8 cellular contexts compared by ENCODE assay signal in genomic region chr7:1950623-1951523, GRCh38.
DNase-seq lines count a peak whose midpoint lies in the region; ATAC-seq and TF ChIP-seq lines count a peak whose summit lies in the region.

No MANE protein-coding gene starts in this region.

- TF ChIP-seq EP300 in gastroesophageal sphincter (IDR thresholded peaks at IDR 0.05): no peak

- H3K27ac ChIP-seq in SJCRH30: peak overlapping the region; percentile 20; the same call in 1 of the 2 replicates
- H3K27ac ChIP-seq in gastroesophageal sphincter: no peak overlapping the region

- TF ChIP-seq POLR2A in gastroesophageal sphincter (IDR thresholded peaks at IDR 0.05): no peak

- H3K4me3 ChIP-seq in SJCRH30: no peak overlapping the region
- H3K4me3 ChIP-seq in gastroesophageal sphincter: no peak overlapping the region

- H3K4me1 ChIP-seq in SJCRH30 (peaks cover 8% of the 10 kb centered on the region; the same call in 1 of the 2 replicates), gastroesophageal sphincter (peaks cover 0 to 7% (median 0%) of the 10 kb centered on the region in 3 donors)

- H3K9me3 ChIP-seq in SJCRH30 (replicated peaks) (no peaks in the 10 kb centered on the region), gastroesophageal sphincter (no peaks in the 10 kb centered on the region)

- ATAC-seq in gastroesophageal sphincter: peak; percentile 37
- ATAC-seq in GM21529 (IDR thresholded peaks at IDR 0.05; ENCODE audit: unreplicated experiment): no peak
- no peak for ATAC-seq in HG02763 (IDR thresholded peaks at IDR 0.05; ENCODE audit: unreplicated experiment)
- no peak for ATAC-seq in HG03280 (IDR thresholded peaks at IDR 0.05; ENCODE audit: unreplicated experiment)

- 80 to 86% methylated on average over 1 of the region's 28 CpGs for WGBS in gastroesophageal sphincter (ENCODE audit: low coverage in 1 of 2), 2 donors

- H3K27me3 ChIP-seq in SJCRH30 (no peaks in the 10 kb centered on the region), gastroesophageal sphincter (no peaks in the 10 kb centered on the region)

- no peak for TF ChIP-seq CTCF in gastroesophageal sphincter (IDR thresholded peaks at IDR 0.05)

- H3K36me3 ChIP-seq in SJCRH30 (no peaks in the 10 kb centered on the region), gastroesophageal sphincter (no peaks in the 10 kb centered on the region)

- DNase-seq in AG08395 (ENCODE audit: low spot score) (peak; percentile 39), H4 (ENCODE audit: low spot score) (peak; percentile 76), SJCRH30 (peak; percentile 68 to 73), SW 1271 (lab: John Stamatoyannopoulos, UW) (no peak)

Comparison
In these comparisons a context has a peak if more than half of its experiments do, and no peak if none do; other contexts are left out.
1. DNase-seq: peak in AG08395 (single experiment), H4 (single experiment) and SJCRH30 (2 of 2); none in SW 1271 (0 of 2).